In the genomic region with DNA sequence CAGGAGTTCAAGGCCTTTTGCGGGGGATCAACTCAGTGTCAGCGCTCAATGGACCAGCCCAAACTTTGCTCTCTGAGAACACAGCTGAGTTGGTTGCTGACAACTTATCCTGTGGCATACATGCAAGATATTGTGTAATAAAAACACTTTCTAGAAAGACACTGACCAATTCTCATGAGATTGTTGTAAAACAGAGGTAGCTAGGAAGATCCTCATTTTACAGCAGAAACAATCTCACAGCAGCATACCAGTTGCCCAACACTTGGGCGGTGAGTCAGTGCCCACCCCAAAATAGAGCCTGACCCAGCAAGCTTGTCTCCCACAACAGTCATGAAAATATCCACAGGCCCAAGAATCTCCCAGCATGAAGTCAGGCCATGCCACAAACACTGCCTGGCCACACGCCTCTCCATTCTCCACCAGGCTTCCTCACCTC, we compare ENCODE assay signal across 1 cellular context.
TF ChIP-seq lines count a peak whose summit lies in the region.

No MANE protein-coding gene starts in this region.

TF ChIP-seq in WTC11, 78 proteins besides CTCF, POLR2A, EP300 and RAD21 (continued from another document):
- TF ChIP-seq, protein P1, sequence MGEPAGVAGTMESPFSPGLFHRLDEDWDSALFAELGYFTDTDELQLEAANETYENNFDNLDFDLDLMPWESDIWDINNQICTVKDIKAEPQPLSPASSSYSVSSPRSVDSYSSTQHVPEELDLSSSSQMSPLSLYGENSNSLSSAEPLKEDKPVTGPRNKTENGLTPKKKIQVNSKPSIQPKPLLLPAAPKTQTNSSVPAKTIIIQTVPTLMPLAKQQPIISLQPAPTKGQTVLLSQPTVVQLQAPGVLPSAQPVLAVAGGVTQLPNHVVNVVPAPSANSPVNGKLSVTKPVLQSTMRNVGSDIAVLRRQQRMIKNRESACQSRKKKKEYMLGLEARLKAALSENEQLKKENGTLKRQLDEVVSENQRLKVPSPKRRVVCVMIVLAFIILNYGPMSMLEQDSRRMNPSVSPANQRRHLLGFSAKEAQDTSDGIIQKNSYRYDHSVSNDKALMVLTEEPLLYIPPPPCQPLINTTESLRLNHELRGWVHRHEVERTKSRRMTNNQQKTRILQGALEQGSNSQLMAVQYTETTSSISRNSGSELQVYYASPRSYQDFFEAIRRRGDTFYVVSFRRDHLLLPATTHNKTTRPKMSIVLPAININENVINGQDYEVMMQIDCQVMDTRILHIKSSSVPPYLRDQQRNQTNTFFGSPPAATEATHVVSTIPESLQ (CRISPR knock-in tag; IDR thresholded peaks at IDR 0.05), result no peak
